Comparison of ENCODE assay signal across 14 cellular contexts in genomic region chr12:6779667-6780459, GRCh38. TPM values are rescaled to one million over a fixed set of nuclear protein-coding genes. Genes with fewer than 3 reads are reported as not detected.
DNase-seq lines count a peak whose midpoint lies in the region; ATAC-seq, FAIRE-seq and TF ChIP-seq lines count a peak whose summit lies in the region.
"Had no signal": no experiment of that assay in that cellular context is flagged by ENCODE, and none has a peak within 500 bp of the region (broad histone marks: within the 10 kb centered on the region; RNA-seq: fewer than 3 reads in every experiment).

No MANE protein-coding gene starts in this region.

- FAIRE-seq in HTR-8/SVneo (lab: Jason Lieb, UNC) = peak; percentile 81
- FAIRE-seq: islet of Langerhans had no signal

- H3K27ac ChIP-seq in neural progenitor cell = peak overlapping the region; percentile 24
- H3K27ac ChIP-seq: foreskin keratinocyte, thoracic aorta had no signal

- H3K36me3 Mint-ChIP-seq in dendritic cell treated with granulocyte-macrophage colony-stimulating factor and Interleukin-4, amounts not matched to agents 40 ng/mL and 50 ng/mL, for 4 days (ENCODE audit: low read depth) = no peaks in the 10 kb centered on the region
- H3K36me3 Mint-ChIP-seq in neural progenitor cell = peaks cover 18% of the 10 kb centered on the region

- in situ Hi-C loops in ACHN (cut with HindIII; ENCODE audit: low pct_ligation_motif_present, low pct_unique_long_range_greater_than_20kb, low sequenced_read_pairs) = no loop called here

- no peak overlapping the region for H3K9ac ChIP-seq in neural progenitor cell

- ATAC-seq in GM19455 (IDR thresholded peaks at IDR 0.05; ENCODE audit: unreplicated experiment) (no peak), GM21360 (IDR thresholded peaks at IDR 0.05; ENCODE audit: unreplicated experiment) (no peak)

- no peaks in the 10 kb centered on the region for H3K36me3 ChIP-seq in neural progenitor cell
- H3K36me3 ChIP-seq: thoracic aorta had no signal

- TF ChIP-seq CTCF in neural progenitor cell (IDR thresholded peaks at IDR 0.05) = no peak

- no peaks in the 10 kb centered on the region for H3K9me3 Mint-ChIP-seq in dendritic cell treated with granulocyte-macrophage colony-stimulating factor and Interleukin-4, amounts not matched to agents 40 ng/mL and 50 ng/mL, for 4 days
- no peaks in the 10 kb centered on the region for H3K9me3 Mint-ChIP-seq in neural progenitor cell

- no peak overlapping the region for H3K4me3 Mint-ChIP-seq in dendritic cell treated with granulocyte-macrophage colony-stimulating factor and Interleukin-4, amounts not matched to agents 40 ng/mL and 50 ng/mL, for 4 days
- no peak overlapping the region for H3K4me3 Mint-ChIP-seq in neural progenitor cell

- H3K27me3 ChIP-seq in neural progenitor cell = no peaks in the 10 kb centered on the region

- no peak for DNase-seq in HTR-8/SVneo (ENCODE audit: insufficient read length, low spot score)
- DNase-seq in SW480 (ENCODE audit: low spot score) = peak; percentile 46
- DNase-seq in neural progenitor cell (ENCODE audit: low spot score) = no peak
- no peak for DNase-seq in ACHN
- DNase-seq: amniotic stem cell, Caco-2, foreskin keratinocyte had no signal

- intact Hi-C loops in dendritic cell treated with granulocyte-macrophage colony-stimulating factor and Interleukin-4, amounts not matched to agents 40 ng/mL and 50 ng/mL, for 4 days (cut with micrococcal nuclease) = loop anchor here (1.0 to 5.0 kb wide), 3 partner anchors 27 to 163 kb away; partner anchors contain the start of gene MLF2

- peak overlapping the region; percentile 80 for H3K4me2 ChIP-seq in neural progenitor cell

- H3K9me3 ChIP-seq in neural progenitor cell (ENCODE audit: low read depth) = no peaks in the 10 kb centered on the region
- H3K9me3 ChIP-seq: Caco-2, thoracic aorta had no signal

- H3K79me2 ChIP-seq in neural progenitor cell (ENCODE audit: low read depth) = no peaks in the 10 kb centered on the region

- peaks cover 30% of the 10 kb centered on the region for H3F3A ChIP-seq in neural progenitor cell (ENCODE audit: low read depth)

- peaks cover 39% of the 10 kb centered on the region for H3K27me3 Mint-ChIP-seq in dendritic cell treated with granulocyte-macrophage colony-stimulating factor and Interleukin-4, amounts not matched to agents 40 ng/mL and 50 ng/mL, for 4 days
- H3K27me3 Mint-ChIP-seq in neural progenitor cell (ENCODE audit: insufficient read depth, low read depth) = peaks cover 19% of the 10 kb centered on the region

- no peak overlapping the region for H2AFZ ChIP-seq in neural progenitor cell (replicated peaks)

- H3K4me3 ChIP-seq in neural progenitor cell = no peak overlapping the region
- H3K4me3 ChIP-seq: thoracic aorta had no signal

- H3K4me1 Mint-ChIP-seq in dendritic cell treated with granulocyte-macrophage colony-stimulating factor and Interleukin-4, amounts not matched to agents 40 ng/mL and 50 ng/mL, for 4 days (ENCODE audit: low read depth) = peaks cover 47% of the 10 kb centered on the region
- peaks cover 39% of the 10 kb centered on the region for H3K4me1 Mint-ChIP-seq in neural progenitor cell

- peak overlapping the region; percentile 74 for H3K27ac Mint-ChIP-seq in dendritic cell treated with granulocyte-macrophage colony-stimulating factor and Interleukin-4, amounts not matched to agents 40 ng/mL and 50 ng/mL, for 4 days
- H3K27ac Mint-ChIP-seq in neural progenitor cell = peak overlapping the region; percentile 98

- H3K4me1 ChIP-seq in neural progenitor cell = peaks cover 40% of the 10 kb centered on the region
- H3K4me1 ChIP-seq: foreskin keratinocyte had no signal

- H4K20me1 ChIP-seq in neural progenitor cell (ENCODE audit: low read depth) = no peaks in the 10 kb centered on the region

RNA-seq across cellular contexts. Expression of gene LAG3, which starts 7.5 kb away (rescaled TPM):
- 0.45 and 2.9 TPM in 2 replicates for total RNA-seq in neural progenitor cell (ENCODE audit: low replicate concordance)
- total RNA-seq: M059J had no signal

RNA-seq across cellular contexts. Expression of gene CD4, which starts 9.5 kb away (rescaled TPM):
- 2.0 and 2.5 TPM in 2 replicates for total RNA-seq in neural progenitor cell (ENCODE audit: low replicate concordance)
- total RNA-seq: Caco-2, dermis microvascular lymphatic vessel endothelial cell, foreskin keratinocyte, M059J had no signal

RNA-seq across cellular contexts. Expression of gene PTMS, which starts 13.7 kb away (rescaled TPM):
- total RNA-seq in neural progenitor cell (ENCODE audit: low replicate concordance) = 134 and 608 TPM in 2 replicates

RNA-seq across cellular contexts. Expression of gene MLF2, which starts 26.9 kb away (rescaled TPM):
- 120 and 164 TPM in 2 replicates for total RNA-seq in neural progenitor cell (ENCODE audit: low replicate concordance)

RNA-seq across cellular contexts. Expression of gene GPR162, which starts 41.8 kb away (rescaled TPM):
- 10.0 and 27.6 TPM in 2 replicates for total RNA-seq in neural progenitor cell (ENCODE audit: low replicate concordance)
